Comparison of ENCODE assay signal across 8 cellular contexts in genomic region chr10:73096041-73096451, GRCh38. TPM values are rescaled to one million over a fixed set of nuclear protein-coding genes. Genes with fewer than 3 reads are reported as not detected.
A peak's percentile ranks its signal among the peaks of the same experiment; 100 is the strongest.
DNase-seq lines count a peak whose midpoint lies in the region; ATAC-seq lines count a peak whose summit lies in the region.

No MANE protein-coding gene starts in this region.

- H3K27ac ChIP-seq in effector memory CD4-positive, alpha-beta T cell (ENCODE audit: insufficient read depth, low read length, poor library complexity, severe bottlenecking): peak overlapping the region; percentile 91
- H3K27ac ChIP-seq in mesendoderm (ENCODE audit: low read depth, low read length): peak overlapping the region; percentile 95

- peaks cover 17% of the 10 kb centered on the region for H3K79me2 ChIP-seq in mesendoderm (ENCODE audit: control insufficient read depth, insufficient read depth, low read length)

- H3K4ac ChIP-seq in mesendoderm (ENCODE audit: low read depth, low read length): peak overlapping the region; percentile 82

- no peaks in the 10 kb centered on the region for H3K36me3 ChIP-seq in effector memory CD4-positive, alpha-beta T cell (ENCODE audit: control insufficient read depth, insufficient read depth, low read length)
- H3K36me3 ChIP-seq in mesendoderm (ENCODE audit: control insufficient read depth, insufficient read depth, low read length): no peaks in the 10 kb centered on the region

- no peaks in the 10 kb centered on the region for H3K27me3 ChIP-seq in effector memory CD4-positive, alpha-beta T cell (replicated peaks; ENCODE audit: control insufficient read depth, insufficient read depth, low read length, poor library complexity, severe bottlenecking)
- H3K27me3 ChIP-seq in mesendoderm (ENCODE audit: insufficient read depth, low read length, poor library complexity): no peaks in the 10 kb centered on the region

- no peak overlapping the region for H4K5ac ChIP-seq in mesendoderm (ENCODE audit: low read length)

- H4K8ac ChIP-seq in mesendoderm (ENCODE audit: low read depth, low read length): no peak overlapping the region

- H3K4me1 ChIP-seq in effector memory CD4-positive, alpha-beta T cell (ENCODE audit: control insufficient read depth, insufficient read depth, low read length, poor library complexity, severe bottlenecking): peaks cover 6% of the 10 kb centered on the region
- peaks cover 2% of the 10 kb centered on the region for H3K4me1 ChIP-seq in mesendoderm (ENCODE audit: control insufficient read depth, low read depth, low read length)

- peak overlapping the region; percentile 18 for H2BK120ac ChIP-seq in mesendoderm (ENCODE audit: low read depth, low read length)

- H2BK15ac ChIP-seq in mesendoderm (replicated peaks; ENCODE audit: low read depth): no peak overlapping the region

- WGBS in mesendoderm (ENCODE audit: extremely low coverage, insufficient coverage, low lambda C conversion rate): no CpG with 5 or more reads among the region's 29 CpGs

- peaks cover 4% of the 10 kb centered on the region for H3K79me1 ChIP-seq in mesendoderm (ENCODE audit: low read length)

- peak overlapping the region; percentile 89 for H2BK5ac ChIP-seq in mesendoderm (ENCODE audit: low read length)

- peak overlapping the region; percentile 86 for H3K4me3 ChIP-seq in effector memory CD4-positive, alpha-beta T cell (ENCODE audit: insufficient read depth, low read depth, low read length, poor library complexity, severe bottlenecking)
- H3K4me3 ChIP-seq in mesendoderm (ENCODE audit: low read length): peak overlapping the region; percentile 95

- H3K4me2 ChIP-seq in mesendoderm (ENCODE audit: low read length): peak overlapping the region; percentile 75

- H3K18ac ChIP-seq in mesendoderm (ENCODE audit: low read length): peak overlapping the region; percentile 85

- H2AK5ac ChIP-seq in mesendoderm (ENCODE audit: low read length): no peak overlapping the region

- H3K9ac ChIP-seq in mesendoderm (ENCODE audit: low read length): peak overlapping the region; percentile 99

- H3K23ac ChIP-seq in mesendoderm (ENCODE audit: low read length): peak overlapping the region; percentile 83

- peak overlapping the region; percentile 99 for H3K56ac ChIP-seq in mesendoderm (ENCODE audit: low read length)

- H3K9me3 ChIP-seq in effector memory CD4-positive, alpha-beta T cell (ENCODE audit: control insufficient read depth, low read length): no peaks in the 10 kb centered on the region

- DNase-seq in NCI-H526 (lab: John Stamatoyannopoulos, UW): peak; percentile 40 to 70
- peak; percentile 30 to 52 for DNase-seq in activated CD8-positive, alpha-beta memory T cell treated with anti-CD3 and anti-CD28 coated beads for 1 hour (ENCODE audit: extremely low read depth in 1 of 2, low read depth in 1 of 2)
- DNase-seq in effector memory CD4-positive, alpha-beta T cell: peak; percentile 51 to 63 (median 59)
- DNase-seq in mesendoderm: peak; percentile 92
- peak; percentile 27 to 55 for DNase-seq in stimulated activated CD8-positive, alpha-beta memory T cell treated with anti-CD3 and anti-CD28 coated beads, Interleukin-2, amount 100 ng/mL, for 1 hour (ENCODE audit: low read depth in 2 of 2)
- no peak for DNase-seq in 8988T

- ATAC-seq in GM18502 (IDR thresholded peaks at IDR 0.05; ENCODE audit: poor library complexity, unreplicated experiment) (peak; percentile 38), HG02852 (IDR thresholded peaks at IDR 0.05; ENCODE audit: unreplicated experiment) (peak; percentile 35)

RNA-seq across cellular contexts. Expression of gene P4HA1, which starts 0.6 kb away (rescaled TPM):
- 29.6 TPM for polyA plus RNA-seq in mesendoderm (2013, experiment 1 of 2)
- polyA plus RNA-seq in mesendoderm (2013, experiment 2 of 2): 28.6 TPM

RNA-seq across cellular contexts. Expression of gene NUDT13, which starts 14.2 kb away (rescaled TPM):
- 1.1 TPM for polyA plus RNA-seq in mesendoderm (2013, experiment 1 of 2)
- 1.1 TPM for polyA plus RNA-seq in mesendoderm (2013, experiment 2 of 2)
